1 cellular context compared by ENCODE assay signal in genomic region chr18:45566025-45566740, GRCh38.
TF ChIP-seq lines count a peak whose summit lies in the region.

No MANE protein-coding gene starts in this region.

TF ChIP-seq in HepG2, 621 proteins besides CTCF, POLR2A, EP300 and RAD21 (continued from another document):
- no peak for TF ChIP-seq E2F5 (CRISPR knock-in tag; conservative IDR thresholded peaks at IDR 0.05)
